ENCODE assay signal across 13 cellular contexts in the genomic region with DNA sequence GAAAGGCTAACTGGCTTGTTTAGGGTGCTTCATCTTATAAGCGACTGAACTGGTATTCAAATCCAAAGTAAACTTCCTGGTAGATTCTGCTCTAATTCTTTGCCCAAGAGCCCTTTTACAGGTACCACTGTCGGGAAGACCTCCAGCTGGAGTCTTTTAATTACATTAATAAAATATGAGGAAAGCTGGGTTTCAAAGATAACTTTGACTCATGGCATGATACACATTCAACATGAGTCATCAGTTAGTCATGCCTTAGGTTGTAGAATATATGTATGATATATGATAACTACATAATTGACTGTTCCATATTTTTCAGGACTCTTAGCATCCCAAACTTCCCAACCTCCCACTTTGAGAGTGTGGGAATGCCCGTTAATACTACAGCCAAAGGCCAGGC. TPM values are rescaled to one million over a fixed set of nuclear protein-coding genes. Genes with fewer than 3 reads are reported as not detected.
A peak's percentile ranks its signal among the peaks of the same experiment; 100 is the strongest.
DNase-seq lines count a peak whose midpoint lies in the region; ATAC-seq and TF ChIP-seq lines count a peak whose summit lies in the region.
"Had no signal": no experiment of that assay in that cellular context is flagged by ENCODE, and none has a peak within 500 bp of the region (broad histone marks: within the 10 kb centered on the region; RNA-seq: fewer than 3 reads in every experiment).

No MANE protein-coding gene starts in this region.

- no peaks in the 10 kb centered on the region for H3K9me3 Mint-ChIP-seq in T-cell
- no peaks in the 10 kb centered on the region for H3K9me3 Mint-ChIP-seq in natural killer cell treated with Interleukin-12 subunit alpha and Interleukin-12 subunit beta and Interleukin-15 and Interleukin-18, amount 100 ng/mL, for 72 hours
- no peaks in the 10 kb centered on the region for H3K9me3 Mint-ChIP-seq in stimulated activated naive B cell treated with anti-CD40 and anti-IgM and Interleukin-4, amounts not matched to agents 10 μg/mL and 1 μg/mL and 100 μg/mL, for 72 hours

- H3K4me3 ChIP-seq in fibroblast of the aortic adventitia (ENCODE audit: low read depth, low read length) = no peak overlapping the region
- H3K4me3 ChIP-seq: pancreas had no signal

- TF ChIP-seq CTCF in fibroblast of the aortic adventitia (IDR thresholded peaks at IDR 0.05; ENCODE audit: insufficient read depth, low read length) = no peak

- H3K4me3 Mint-ChIP-seq in T-cell = no peak overlapping the region
- no peak overlapping the region for H3K4me3 Mint-ChIP-seq in natural killer cell treated with Interleukin-12 subunit alpha and Interleukin-12 subunit beta and Interleukin-15 and Interleukin-18, amount 100 ng/mL, for 72 hours
- no peak overlapping the region for H3K4me3 Mint-ChIP-seq in stimulated activated naive B cell treated with anti-CD40 and anti-IgM and Interleukin-4, amounts not matched to agents 10 μg/mL and 1 μg/mL and 100 μg/mL, for 72 hours
- H3K4me3 Mint-ChIP-seq: activated CD8-positive, alpha-beta memory T cell treated with anti-CD3 and anti-CD28 coated beads, Interleukin-2, amount 10 ng/mL, durations not matched to agents 7 days and 5 days had no signal

- DNase-seq in COLO829 (ENCODE audit: low spot score) = peak; percentile 17
- DNase-seq in HPDE6-E6E7 (ENCODE audit: extremely low spot score) = peak; percentile 45
- no peak for DNase-seq in T-cell
- peak; percentile 13 for DNase-seq in fibroblast of the aortic adventitia (ENCODE audit: low read depth)
- no peak for DNase-seq in natural killer cell treated with Interleukin-12 subunit alpha and Interleukin-12 subunit beta and Interleukin-15 and Interleukin-18, amount 100 ng/mL, for 72 hours (ENCODE audit: low spot score)
- DNase-seq in stimulated activated naive B cell treated with anti-CD40 and anti-IgM and Interleukin-4, amounts not matched to agents 10 μg/mL and 1 μg/mL and 100 μg/mL, for 72 hours = no peak
- DNase-seq in retina = no peak
- DNase-seq: activated CD8-positive, alpha-beta memory T cell treated with anti-CD3 and anti-CD28 coated beads, Interleukin-2, amount 10 ng/mL, durations not matched to agents 7 days and 5 days; effector memory CD4-positive, alpha-beta T cell; hypothalamus; pancreas; T1000 had no signal

- ATAC-seq in T-cell (replicated peaks in 1 of 4) = no peak
- ATAC-seq in natural killer cell treated with Interleukin-12 subunit alpha and Interleukin-12 subunit beta and Interleukin-15 and Interleukin-18, amount 100 ng/mL, for 72 hours = no peak
- no peak for ATAC-seq in GM19467 (IDR thresholded peaks at IDR 0.05; ENCODE audit: unreplicated experiment)
- ATAC-seq in stimulated activated naive B cell treated with anti-CD40 and anti-IgM and Interleukin-4, amounts not matched to agents 10 μg/mL and 1 μg/mL and 100 μg/mL, for 72 hours (replicated peaks) = no peak
- ATAC-seq: activated CD8-positive, alpha-beta memory T cell treated with anti-CD3 and anti-CD28 coated beads, Interleukin-2, amount 10 ng/mL, durations not matched to agents 7 days and 5 days had no signal

- H3K4me1 Mint-ChIP-seq in T-cell = peaks cover 27 to 38% (median 29%) of the 10 kb centered on the region in 3 donors
- peaks cover 7 to 32% of the 10 kb centered on the region in 2 donors for H3K4me1 Mint-ChIP-seq in natural killer cell treated with Interleukin-12 subunit alpha and Interleukin-12 subunit beta and Interleukin-15 and Interleukin-18, amount 100 ng/mL, for 72 hours (ENCODE audit: low read depth in 2 of 2)
- peaks cover 18 to 31% of the 10 kb centered on the region in 2 donors for H3K4me1 Mint-ChIP-seq in stimulated activated naive B cell treated with anti-CD40 and anti-IgM and Interleukin-4, amounts not matched to agents 10 μg/mL and 1 μg/mL and 100 μg/mL, for 72 hours

- H3K27ac Mint-ChIP-seq in T-cell = peak overlapping the region; percentile 21 to 44
- no peak overlapping the region for H3K27ac Mint-ChIP-seq in natural killer cell treated with Interleukin-12 subunit alpha and Interleukin-12 subunit beta and Interleukin-15 and Interleukin-18, amount 100 ng/mL, for 72 hours
- no peak overlapping the region for H3K27ac Mint-ChIP-seq in stimulated activated naive B cell treated with anti-CD40 and anti-IgM and Interleukin-4, amounts not matched to agents 10 μg/mL and 1 μg/mL and 100 μg/mL, for 72 hours
- H3K27ac Mint-ChIP-seq: activated CD8-positive, alpha-beta memory T cell treated with anti-CD3 and anti-CD28 coated beads, Interleukin-2, amount 10 ng/mL, durations not matched to agents 7 days and 5 days had no signal

- POLR2A ChIA-PET in T-cell (lab: Charles Lee) = no interaction called here

- CTCF ChIA-PET in T-cell (lab: Charles Lee) = no interaction called here

- peaks cover 71% of the 10 kb centered on the region for H3K36me3 Mint-ChIP-seq in T-cell
- H3K36me3 Mint-ChIP-seq in natural killer cell treated with Interleukin-12 subunit alpha and Interleukin-12 subunit beta and Interleukin-15 and Interleukin-18, amount 100 ng/mL, for 72 hours = peaks cover 53% of the 10 kb centered on the region
- H3K36me3 Mint-ChIP-seq in stimulated activated naive B cell treated with anti-CD40 and anti-IgM and Interleukin-4, amounts not matched to agents 10 μg/mL and 1 μg/mL and 100 μg/mL, for 72 hours = peaks cover 46 to 64% of the 10 kb centered on the region in 2 donors

- H3K27me3 Mint-ChIP-seq in T-cell = no peaks in the 10 kb centered on the region
- H3K27me3 Mint-ChIP-seq in natural killer cell treated with Interleukin-12 subunit alpha and Interleukin-12 subunit beta and Interleukin-15 and Interleukin-18, amount 100 ng/mL, for 72 hours = no peaks in the 10 kb centered on the region
- no peaks in the 10 kb centered on the region for H3K27me3 Mint-ChIP-seq in stimulated activated naive B cell treated with anti-CD40 and anti-IgM and Interleukin-4, amounts not matched to agents 10 μg/mL and 1 μg/mL and 100 μg/mL, for 72 hours
- H3K27me3 Mint-ChIP-seq: activated CD8-positive, alpha-beta memory T cell treated with anti-CD3 and anti-CD28 coated beads, Interleukin-2, amount 10 ng/mL, durations not matched to agents 7 days and 5 days had no signal

RNA-seq across cellular contexts. Expression of a gene that starts 32.3 kb away (rescaled TPM):
- 10 to 100 TPM; 46.1 to 88.0 (median 52.2) TPM for total RNA-seq in T-cell
- total RNA-seq in fibroblast of the aortic adventitia (ENCODE audit: low replicate concordance) = 9.9 and 12.8 TPM in 2 replicates
- total RNA-seq in natural killer cell treated with Interleukin-12 subunit alpha and Interleukin-12 subunit beta and Interleukin-15 and Interleukin-18, amount 100 ng/mL, for 72 hours = 10 to 100 TPM; 46.3 to 51.2 TPM

Comparison
In these comparisons a context has a peak if more than half of its experiments do, and no peak if none do; other contexts are left out.
1. DNase-seq: peak in COLO829 (single experiment), HPDE6-E6E7 (single experiment) and fibroblast of the aortic adventitia (single experiment); none in T-cell (0 of 34), natural killer cell treated with Interleukin-12 subunit alpha and Interleukin-12 subunit beta and Interleukin-15 and Interleukin-18, amount 100 ng/mL, for 72 hours (single experiment), stimulated activated naive B cell treated with anti-CD40 and anti-IgM and Interleukin-4, amounts not matched to agents 10 μg/mL and 1 μg/mL and 100 μg/mL, for 72 hours (single experiment) and retina (single experiment).
2. H3K27ac Mint-ChIP-seq: peak in T-cell (2 of 2); none in natural killer cell treated with Interleukin-12 subunit alpha and Interleukin-12 subunit beta and Interleukin-15 and Interleukin-18, amount 100 ng/mL, for 72 hours (0 of 2) and stimulated activated naive B cell treated with anti-CD40 and anti-IgM and Interleukin-4, amounts not matched to agents 10 μg/mL and 1 μg/mL and 100 μg/mL, for 72 hours (single experiment).